Comparison of ENCODE assay signal across 1 cellular context in the genomic region with DNA sequence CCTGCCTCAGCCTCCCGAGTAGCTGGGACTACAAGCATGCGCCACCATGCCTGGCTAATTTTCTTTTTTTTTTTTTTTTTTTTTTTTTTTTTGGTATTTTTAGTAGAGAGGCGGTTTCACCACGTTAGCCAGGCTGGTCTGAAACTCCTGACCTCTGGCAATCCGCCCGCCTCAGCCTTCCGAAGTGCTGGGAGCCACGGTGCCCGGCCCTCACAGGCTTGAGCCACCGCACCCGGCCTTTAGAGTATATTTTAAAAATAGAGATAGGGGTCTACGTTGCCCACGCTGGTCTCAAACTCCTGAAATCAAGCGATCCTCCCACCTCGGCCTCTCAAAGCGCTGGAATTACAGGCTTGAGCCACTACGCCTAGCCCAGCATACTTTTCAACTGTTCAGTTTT.
TF ChIP-seq lines count a peak whose summit lies in the region.

No MANE protein-coding gene starts in this region.

TF ChIP-seq in IMR-90, 13 proteins besides CTCF, POLR2A, EP300 and RAD21 (continued from another document):
- TF ChIP-seq, protein P1, sequence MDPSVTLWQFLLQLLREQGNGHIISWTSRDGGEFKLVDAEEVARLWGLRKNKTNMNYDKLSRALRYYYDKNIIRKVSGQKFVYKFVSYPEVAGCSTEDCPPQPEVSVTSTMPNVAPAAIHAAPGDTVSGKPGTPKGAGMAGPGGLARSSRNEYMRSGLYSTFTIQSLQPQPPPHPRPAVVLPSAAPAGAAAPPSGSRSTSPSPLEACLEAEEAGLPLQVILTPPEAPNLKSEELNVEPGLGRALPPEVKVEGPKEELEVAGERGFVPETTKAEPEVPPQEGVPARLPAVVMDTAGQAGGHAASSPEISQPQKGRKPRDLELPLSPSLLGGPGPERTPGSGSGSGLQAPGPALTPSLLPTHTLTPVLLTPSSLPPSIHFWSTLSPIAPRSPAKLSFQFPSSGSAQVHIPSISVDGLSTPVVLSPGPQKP (IDR thresholded peaks at IDR 0.05; ENCODE audit: borderline replicate concordance, low read depth, low read length), result no peak
- no peak for TF ChIP-seq SMC3 (IDR thresholded peaks at IDR 0.05; ENCODE audit: low read depth, low read length)
- no peak for TF ChIP-seq NFE2L2 (IDR thresholded peaks at IDR 0.05; ENCODE audit: low read depth, low read length)
- TF ChIP-seq BHLHE40 (IDR thresholded peaks at IDR 0.05; ENCODE audit: low read depth, low read length), result no peak
- no peak for TF ChIP-seq FOS (IDR thresholded peaks at IDR 0.05; ENCODE audit: low read depth, low read length)
- no peak for TF ChIP-seq CHD1 (IDR thresholded peaks at IDR 0.05; ENCODE audit: low read depth, low read length)
- no peak for TF ChIP-seq RFX5 (IDR thresholded peaks at IDR 0.05; ENCODE audit: low read depth, low read length)
